In the genomic region with DNA sequence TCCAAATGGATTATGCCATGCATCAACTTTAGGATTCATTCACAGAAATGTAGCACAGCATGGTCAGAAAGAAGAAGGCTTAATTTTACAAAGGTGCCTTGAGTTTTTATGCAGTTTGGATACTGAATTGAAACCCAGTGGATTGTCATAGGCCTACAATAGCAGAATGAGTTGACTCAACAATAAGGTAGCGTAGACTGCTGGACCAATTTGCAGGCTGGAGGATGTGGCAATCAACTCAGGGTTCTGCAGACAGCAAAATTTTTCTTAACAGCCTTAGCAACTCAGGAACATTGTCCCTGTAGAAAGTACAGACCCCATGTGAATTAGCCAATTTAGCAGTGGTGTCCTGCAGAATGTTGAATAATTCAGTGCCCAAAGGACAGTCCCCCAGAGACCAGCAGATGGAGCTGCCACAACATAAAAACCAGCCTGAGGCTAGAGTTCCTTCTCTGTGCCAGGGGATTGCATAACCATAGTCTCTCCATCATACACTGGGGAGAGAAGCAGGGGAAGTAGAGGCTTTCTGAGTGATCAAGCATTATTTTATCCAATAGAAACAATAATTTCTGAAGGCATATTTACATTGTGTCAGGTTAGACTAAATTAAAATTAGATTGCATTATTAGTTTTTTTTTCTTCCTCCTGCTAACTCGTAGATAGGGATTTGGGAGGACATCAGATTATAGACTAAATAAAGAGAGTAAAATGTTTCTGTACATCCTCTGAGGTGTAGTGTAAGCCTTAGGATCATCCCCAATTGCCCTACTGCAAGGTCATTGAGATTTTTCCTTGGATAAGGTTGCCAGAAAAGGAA, we compare ENCODE assay signal across 8 cellular contexts. TPM values are rescaled to one million over a fixed set of nuclear protein-coding genes. Genes with fewer than 3 reads are reported as not detected.
DNase-seq lines count a peak whose midpoint lies in the region; ATAC-seq and TF ChIP-seq lines count a peak whose summit lies in the region.

No MANE protein-coding gene starts in this region.

- no peaks in the 10 kb centered on the region for H3K79me2 ChIP-seq in neural progenitor cell (ENCODE audit: low read depth)

- no peaks in the 10 kb centered on the region for H3K36me3 Mint-ChIP-seq in neural progenitor cell

- H3K27ac ChIP-seq in neural progenitor cell, result no peak overlapping the region

- TF ChIP-seq CTCF in GM10266 (IDR thresholded peaks at IDR 0.05; ENCODE audit: control insufficient read depth, insufficient read depth, low read depth, missing control alignments) (peak; percentile 57), WI38 (IDR thresholded peaks at IDR 0.05; ENCODE audit: low read depth, low read length) (peak; percentile 57), neural progenitor cell (IDR thresholded peaks at IDR 0.05) (peak; percentile 69)

- no peak overlapping the region for H3K27ac Mint-ChIP-seq in neural progenitor cell

- no peak overlapping the region for H3K4me3 Mint-ChIP-seq in neural progenitor cell

- no peaks in the 10 kb centered on the region for H3K36me3 ChIP-seq in neural progenitor cell

- no peaks in the 10 kb centered on the region for H3K9me3 Mint-ChIP-seq in neural progenitor cell

- peaks cover 31% of the 10 kb centered on the region for H3K4me1 Mint-ChIP-seq in neural progenitor cell

- H3K4me3 ChIP-seq in WI38 (ENCODE audit: low read depth, low read length) (no peak overlapping the region), neural progenitor cell (no peak overlapping the region)

- H3K27me3 ChIP-seq in neural progenitor cell, result no peaks in the 10 kb centered on the region

- H3K4me1 ChIP-seq in neural progenitor cell, result peaks cover 7% of the 10 kb centered on the region

- no peak overlapping the region for H2AFZ ChIP-seq in neural progenitor cell (replicated peaks)

- no peak overlapping the region for H3K4me2 ChIP-seq in neural progenitor cell

- peaks cover 3% of the 10 kb centered on the region for H3K27me3 Mint-ChIP-seq in neural progenitor cell (ENCODE audit: insufficient read depth, low read depth)

- DNase-seq in AG08395 (ENCODE audit: low spot score) (peak; percentile 84), GM10266 (ENCODE audit: extremely low spot score) (no peak), NCI-H1930 (lab: John Stamatoyannopoulos, UW) (peak; percentile 9 to 30), fibroblast of the conjunctiva (ENCODE audit: low read depth) (peak; percentile 45), neural progenitor cell (ENCODE audit: low spot score) (peak; percentile 67)

- no peak overlapping the region for H3K9ac ChIP-seq in neural progenitor cell

- H3F3A ChIP-seq in neural progenitor cell (ENCODE audit: low read depth), result no peaks in the 10 kb centered on the region

- H4K20me1 ChIP-seq in neural progenitor cell (ENCODE audit: low read depth), result no peaks in the 10 kb centered on the region

- ATAC-seq in GM21737 (IDR thresholded peaks at IDR 0.05; ENCODE audit: unreplicated experiment), result no peak
- no peak for ATAC-seq in GM19351 (IDR thresholded peaks at IDR 0.05; ENCODE audit: unreplicated experiment)

- no peaks in the 10 kb centered on the region for H3K9me3 ChIP-seq in neural progenitor cell (ENCODE audit: low read depth)

RNA-seq across cellular contexts. Expression of a gene that starts 20.3 kb away (rescaled TPM):
- total RNA-seq in neural progenitor cell (ENCODE audit: low replicate concordance), result 24.3 and 30.9 TPM in 2 replicates

RNA-seq across cellular contexts. Expression of a gene that starts 47.8 kb away (rescaled TPM):
- 4.5 and 9.0 TPM in 2 replicates for total RNA-seq in neural progenitor cell (ENCODE audit: low replicate concordance)
